ENCODE assay signal across 1 cellular context in the genomic region with DNA sequence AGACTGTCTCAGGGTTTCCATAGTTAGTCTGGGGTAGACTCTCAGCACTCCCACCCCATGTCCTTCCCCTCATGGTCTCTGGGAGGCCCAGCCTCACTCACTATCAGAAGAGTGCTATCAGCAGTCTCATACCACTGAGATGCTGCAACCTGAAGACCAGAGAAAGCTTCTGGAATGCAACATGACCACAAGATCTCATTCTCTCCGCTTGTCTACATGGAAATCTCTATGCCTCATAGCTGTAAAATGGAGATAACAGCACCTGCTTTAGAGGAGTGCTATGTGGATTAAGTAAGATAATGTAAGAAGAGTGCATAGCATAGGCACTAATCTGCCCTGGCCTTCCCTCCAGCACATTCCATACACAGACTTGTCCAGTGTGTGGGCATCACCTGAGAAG.
TF ChIP-seq lines count a peak whose summit lies in the region.

No MANE protein-coding gene starts in this region.

TF ChIP-seq in K562, 482 proteins besides CTCF, POLR2A, EP300 and RAD21 (continued from another document and continues in another):
- TF ChIP-seq, protein P1, sequence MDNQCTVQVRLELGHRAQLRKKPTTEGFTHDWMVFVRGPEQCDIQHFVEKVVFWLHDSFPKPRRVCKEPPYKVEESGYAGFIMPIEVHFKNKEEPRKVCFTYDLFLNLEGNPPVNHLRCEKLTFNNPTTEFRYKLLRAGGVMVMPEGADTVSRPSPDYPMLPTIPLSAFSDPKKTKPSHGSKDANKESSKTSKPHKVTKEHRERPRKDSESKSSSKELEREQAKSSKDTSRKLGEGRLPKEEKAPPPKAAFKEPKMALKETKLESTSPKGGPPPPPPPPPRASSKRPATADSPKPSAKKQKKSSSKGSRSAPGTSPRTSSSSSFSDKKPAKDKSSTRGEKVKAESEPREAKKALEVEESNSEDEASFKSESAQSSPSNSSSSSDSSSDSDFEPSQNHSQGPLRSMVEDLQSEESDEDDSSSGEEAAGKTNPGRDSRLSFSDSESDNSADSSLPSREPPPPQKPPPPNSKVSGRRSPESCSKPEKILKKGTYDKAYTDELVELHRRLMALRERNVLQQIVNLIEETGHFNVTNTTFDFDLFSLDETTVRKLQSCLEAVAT (IDR thresholded peaks at IDR 0.05): peak in 1 of 2 experiments; percentile 92; a peak in 2 of 4 replicates
- TF ChIP-seq ZNF217 (CRISPR knock-in tag; IDR thresholded peaks at IDR 0.05): no peak
- TF ChIP-seq SAP30 (IDR thresholded peaks at IDR 0.05; ENCODE audit: borderline replicate concordance, insufficient read depth, low read depth, low read length, poor library complexity, severe bottlenecking): no peak
- no peak for TF ChIP-seq FIP1L1 (IDR thresholded peaks at IDR 0.05; ENCODE audit: low read depth, low read length, poor library complexity, severe bottlenecking)
- no peak for TF ChIP-seq RFX1 (IDR thresholded peaks at IDR 0.05)
- no peak for TF ChIP-seq LARP7 (IDR thresholded peaks at IDR 0.05)
- TF ChIP-seq, protein P2, sequence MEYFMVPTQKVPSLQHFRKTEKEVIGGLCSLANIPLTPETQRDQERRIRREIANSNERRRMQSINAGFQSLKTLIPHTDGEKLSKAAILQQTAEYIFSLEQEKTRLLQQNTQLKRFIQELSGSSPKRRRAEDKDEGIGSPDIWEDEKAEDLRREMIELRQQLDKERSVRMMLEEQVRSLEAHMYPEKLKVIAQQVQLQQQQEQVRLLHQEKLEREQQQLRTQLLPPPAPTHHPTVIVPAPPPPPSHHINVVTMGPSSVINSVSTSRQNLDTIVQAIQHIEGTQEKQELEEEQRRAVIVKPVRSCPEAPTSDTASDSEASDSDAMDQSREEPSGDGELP (CRISPR knock-in tag; IDR thresholded peaks at IDR 0.05; ENCODE audit: borderline replicate concordance): no peak
- TF ChIP-seq, protein P3, sequence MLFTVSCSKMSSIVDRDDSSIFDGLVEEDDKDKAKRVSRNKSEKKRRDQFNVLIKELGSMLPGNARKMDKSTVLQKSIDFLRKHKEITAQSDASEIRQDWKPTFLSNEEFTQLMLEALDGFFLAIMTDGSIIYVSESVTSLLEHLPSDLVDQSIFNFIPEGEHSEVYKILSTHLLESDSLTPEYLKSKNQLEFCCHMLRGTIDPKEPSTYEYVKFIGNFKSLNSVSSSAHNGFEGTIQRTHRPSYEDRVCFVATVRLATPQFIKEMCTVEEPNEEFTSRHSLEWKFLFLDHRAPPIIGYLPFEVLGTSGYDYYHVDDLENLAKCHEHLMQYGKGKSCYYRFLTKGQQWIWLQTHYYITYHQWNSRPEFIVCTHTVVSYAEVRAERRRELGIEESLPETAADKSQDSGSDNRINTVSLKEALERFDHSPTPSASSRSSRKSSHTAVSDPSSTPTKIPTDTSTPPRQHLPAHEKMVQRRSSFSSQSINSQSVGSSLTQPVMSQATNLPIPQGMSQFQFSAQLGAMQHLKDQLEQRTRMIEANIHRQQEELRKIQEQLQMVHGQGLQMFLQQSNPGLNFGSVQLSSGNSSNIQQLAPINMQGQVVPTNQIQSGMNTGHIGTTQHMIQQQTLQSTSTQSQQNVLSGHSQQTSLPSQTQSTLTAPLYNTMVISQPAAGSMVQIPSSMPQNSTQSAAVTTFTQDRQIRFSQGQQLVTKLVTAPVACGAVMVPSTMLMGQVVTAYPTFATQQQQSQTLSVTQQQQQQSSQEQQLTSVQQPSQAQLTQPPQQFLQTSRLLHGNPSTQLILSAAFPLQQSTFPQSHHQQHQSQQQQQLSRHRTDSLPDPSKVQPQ (CRISPR knock-in tag; IDR thresholded peaks at IDR 0.05; ENCODE audit: borderline replicate concordance): no peak
- TF ChIP-seq FOS (IDR thresholded peaks at IDR 0.05; ENCODE audit: extremely low read depth, insufficient read length): no peak
- TF ChIP-seq KDM4B (IDR thresholded peaks at IDR 0.05; ENCODE audit: borderline replicate concordance in 2 of 2, low read depth in 1 of 2): no peak
- TF ChIP-seq, protein P4, sequence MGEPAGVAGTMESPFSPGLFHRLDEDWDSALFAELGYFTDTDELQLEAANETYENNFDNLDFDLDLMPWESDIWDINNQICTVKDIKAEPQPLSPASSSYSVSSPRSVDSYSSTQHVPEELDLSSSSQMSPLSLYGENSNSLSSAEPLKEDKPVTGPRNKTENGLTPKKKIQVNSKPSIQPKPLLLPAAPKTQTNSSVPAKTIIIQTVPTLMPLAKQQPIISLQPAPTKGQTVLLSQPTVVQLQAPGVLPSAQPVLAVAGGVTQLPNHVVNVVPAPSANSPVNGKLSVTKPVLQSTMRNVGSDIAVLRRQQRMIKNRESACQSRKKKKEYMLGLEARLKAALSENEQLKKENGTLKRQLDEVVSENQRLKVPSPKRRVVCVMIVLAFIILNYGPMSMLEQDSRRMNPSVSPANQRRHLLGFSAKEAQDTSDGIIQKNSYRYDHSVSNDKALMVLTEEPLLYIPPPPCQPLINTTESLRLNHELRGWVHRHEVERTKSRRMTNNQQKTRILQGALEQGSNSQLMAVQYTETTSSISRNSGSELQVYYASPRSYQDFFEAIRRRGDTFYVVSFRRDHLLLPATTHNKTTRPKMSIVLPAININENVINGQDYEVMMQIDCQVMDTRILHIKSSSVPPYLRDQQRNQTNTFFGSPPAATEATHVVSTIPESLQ (CRISPR knock-in tag; IDR thresholded peaks at IDR 0.05): no peak
- TF ChIP-seq KLF16 (IDR thresholded peaks at IDR 0.05): peak; percentile 92
- no peak for TF ChIP-seq ZFP30 (CRISPR knock-in tag; IDR thresholded peaks at IDR 0.05; ENCODE audit: borderline replicate concordance)
- TF ChIP-seq PRPF4 (IDR thresholded peaks at IDR 0.05; ENCODE audit: insufficient read depth, low read depth, low read length, poor library complexity, severe bottlenecking): no peak
- TF ChIP-seq DMBX1 (CRISPR knock-in tag; IDR thresholded peaks at IDR 0.05; ENCODE audit: borderline replicate concordance): no peak
- TF ChIP-seq GABPB1 (CRISPR knock-in tag; IDR thresholded peaks at IDR 0.05): no peak
- TF ChIP-seq, protein P5, sequence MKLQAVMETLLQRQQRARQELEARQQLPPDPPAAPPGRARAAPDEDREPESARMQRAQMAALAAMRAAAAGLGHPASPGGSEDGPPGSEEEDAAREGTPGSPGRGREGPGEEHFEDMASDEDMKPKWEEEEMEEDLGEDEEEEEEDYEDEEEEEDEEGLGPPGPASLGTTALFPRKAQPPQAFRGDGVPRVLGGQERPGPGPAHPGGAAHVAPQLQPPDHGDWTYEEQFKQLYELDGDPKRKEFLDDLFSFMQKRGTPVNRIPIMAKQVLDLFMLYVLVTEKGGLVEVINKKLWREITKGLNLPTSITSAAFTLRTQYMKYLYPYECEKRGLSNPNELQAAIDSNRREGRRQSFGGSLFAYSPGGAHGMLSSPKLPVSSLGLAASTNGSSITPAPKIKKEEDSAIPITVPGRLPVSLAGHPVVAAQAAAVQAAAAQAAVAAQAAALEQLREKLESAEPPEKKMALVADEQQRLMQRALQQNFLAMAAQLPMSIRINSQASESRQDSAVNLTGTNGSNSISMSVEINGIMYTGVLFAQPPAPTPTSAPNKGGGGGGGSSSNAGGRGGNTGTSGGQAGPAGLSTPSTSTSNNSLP (IDR thresholded peaks at IDR 0.05; ENCODE audit: borderline replicate concordance, low read depth, low read length): no peak
- TF ChIP-seq SLC30A9 (CRISPR knock-in tag; IDR thresholded peaks at IDR 0.05): no peak
- TF ChIP-seq HDAC2 (IDR thresholded peaks at IDR 0.05): peak; percentile 67; the same call in 1 of the 2 replicates
- TF ChIP-seq CTBP1 (IDR thresholded peaks at IDR 0.05; ENCODE audit: borderline replicate concordance): peak; percentile 99
- TF ChIP-seq, protein P6, sequence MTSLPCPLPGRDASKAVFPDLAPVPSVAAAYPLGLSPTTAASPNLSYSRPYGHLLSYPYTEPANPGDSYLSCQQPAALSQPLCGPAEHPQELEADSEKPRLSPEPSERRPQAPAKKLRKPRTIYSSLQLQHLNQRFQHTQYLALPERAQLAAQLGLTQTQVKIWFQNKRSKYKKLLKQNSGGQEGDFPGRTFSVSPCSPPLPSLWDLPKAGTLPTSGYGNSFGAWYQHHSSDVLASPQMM (CRISPR knock-in tag; IDR thresholded peaks at IDR 0.05): no peak
- TF ChIP-seq ZNF263 (CRISPR knock-in tag; IDR thresholded peaks at IDR 0.05; ENCODE audit: borderline replicate concordance): no peak
- TF ChIP-seq, protein P7, sequence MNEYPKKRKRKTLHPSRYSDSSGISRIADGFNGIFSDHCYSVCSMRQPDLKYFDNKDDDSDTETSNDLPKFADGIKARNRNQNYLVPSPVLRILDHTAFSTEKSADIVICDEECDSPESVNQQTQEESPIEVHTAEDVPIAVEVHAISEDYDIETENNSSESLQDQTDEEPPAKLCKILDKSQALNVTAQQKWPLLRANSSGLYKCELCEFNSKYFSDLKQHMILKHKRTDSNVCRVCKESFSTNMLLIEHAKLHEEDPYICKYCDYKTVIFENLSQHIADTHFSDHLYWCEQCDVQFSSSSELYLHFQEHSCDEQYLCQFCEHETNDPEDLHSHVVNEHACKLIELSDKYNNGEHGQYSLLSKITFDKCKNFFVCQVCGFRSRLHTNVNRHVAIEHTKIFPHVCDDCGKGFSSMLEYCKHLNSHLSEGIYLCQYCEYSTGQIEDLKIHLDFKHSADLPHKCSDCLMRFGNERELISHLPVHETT (CRISPR knock-in tag; conservative IDR thresholded peaks at IDR 0.05 in 1 of 2, IDR thresholded peaks at IDR 0.05 in 1 of 2): peak in 1 of 2 experiments; percentile 35; a peak in 1 of 4 replicates
- no peak for TF ChIP-seq ZNF174 (CRISPR knock-in tag; IDR thresholded peaks at IDR 0.05)
- TF ChIP-seq NCOA2 (IDR thresholded peaks at IDR 0.05; ENCODE audit: partially characterized antibody in 2 of 2): no peak
- peak; percentile 55; the same call in 1 of the 2 replicates for TF ChIP-seq PYGO2 (tag; IDR thresholded peaks at IDR 0.05)
- TF ChIP-seq TEAD4 (IDR thresholded peaks at IDR 0.05; ENCODE audit: low read length): peak; percentile 98
- TF ChIP-seq TEAD4 (CRISPR knock-in tag; IDR thresholded peaks at IDR 0.05; ENCODE audit: borderline replicate concordance): no peak
- TF ChIP-seq, protein P8, sequence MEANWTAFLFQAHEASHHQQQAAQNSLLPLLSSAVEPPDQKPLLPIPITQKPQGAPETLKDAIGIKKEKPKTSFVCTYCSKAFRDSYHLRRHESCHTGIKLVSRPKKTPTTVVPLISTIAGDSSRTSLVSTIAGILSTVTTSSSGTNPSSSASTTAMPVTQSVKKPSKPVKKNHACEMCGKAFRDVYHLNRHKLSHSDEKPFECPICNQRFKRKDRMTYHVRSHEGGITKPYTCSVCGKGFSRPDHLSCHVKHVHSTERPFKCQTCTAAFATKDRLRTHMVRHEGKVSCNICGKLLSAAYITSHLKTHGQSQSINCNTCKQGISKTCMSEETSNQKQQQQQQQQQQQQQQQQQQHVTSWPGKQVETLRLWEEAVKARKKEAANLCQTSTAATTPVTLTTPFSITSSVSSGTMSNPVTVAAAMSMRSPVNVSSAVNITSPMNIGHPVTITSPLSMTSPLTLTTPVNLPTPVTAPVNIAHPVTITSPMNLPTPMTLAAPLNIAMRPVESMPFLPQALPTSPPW (CRISPR knock-in tag; IDR thresholded peaks at IDR 0.05): peak; percentile 49; the same call in 1 of the 2 replicates
- no peak for TF ChIP-seq ZNF140 (CRISPR knock-in tag; IDR thresholded peaks at IDR 0.05)
- no peak for TF ChIP-seq MAFF (IDR thresholded peaks at IDR 0.05; ENCODE audit: low read length)
- no peak for TF ChIP-seq NFYB (IDR thresholded peaks at IDR 0.05; ENCODE audit: extremely low read depth, insufficient read length)
- no peak for TF ChIP-seq MECOM (CRISPR knock-in tag; IDR thresholded peaks at IDR 0.05)
- TF ChIP-seq, protein P9, sequence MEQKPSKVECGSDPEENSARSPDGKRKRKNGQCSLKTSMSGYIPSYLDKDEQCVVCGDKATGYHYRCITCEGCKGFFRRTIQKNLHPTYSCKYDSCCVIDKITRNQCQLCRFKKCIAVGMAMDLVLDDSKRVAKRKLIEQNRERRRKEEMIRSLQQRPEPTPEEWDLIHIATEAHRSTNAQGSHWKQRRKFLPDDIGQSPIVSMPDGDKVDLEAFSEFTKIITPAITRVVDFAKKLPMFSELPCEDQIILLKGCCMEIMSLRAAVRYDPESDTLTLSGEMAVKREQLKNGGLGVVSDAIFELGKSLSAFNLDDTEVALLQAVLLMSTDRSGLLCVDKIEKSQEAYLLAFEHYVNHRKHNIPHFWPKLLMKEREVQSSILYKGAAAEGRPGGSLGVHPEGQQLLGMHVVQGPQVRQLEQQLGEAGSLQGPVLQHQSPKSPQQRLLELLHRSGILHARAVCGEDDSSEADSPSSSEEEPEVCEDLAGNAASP (IDR thresholded peaks at IDR 0.05): no peak
- TF ChIP-seq ZNF324 (CRISPR knock-in tag; IDR thresholded peaks at IDR 0.05): no peak
- TF ChIP-seq RHOXF2B (CRISPR knock-in tag; conservative IDR thresholded peaks at IDR 0.05): no peak
- peak; percentile 63; the same call in 1 of the 2 replicates for TF ChIP-seq ZNF644 (tag; IDR thresholded peaks at IDR 0.05; ENCODE audit: low read depth)
- TF ChIP-seq, protein P10, sequence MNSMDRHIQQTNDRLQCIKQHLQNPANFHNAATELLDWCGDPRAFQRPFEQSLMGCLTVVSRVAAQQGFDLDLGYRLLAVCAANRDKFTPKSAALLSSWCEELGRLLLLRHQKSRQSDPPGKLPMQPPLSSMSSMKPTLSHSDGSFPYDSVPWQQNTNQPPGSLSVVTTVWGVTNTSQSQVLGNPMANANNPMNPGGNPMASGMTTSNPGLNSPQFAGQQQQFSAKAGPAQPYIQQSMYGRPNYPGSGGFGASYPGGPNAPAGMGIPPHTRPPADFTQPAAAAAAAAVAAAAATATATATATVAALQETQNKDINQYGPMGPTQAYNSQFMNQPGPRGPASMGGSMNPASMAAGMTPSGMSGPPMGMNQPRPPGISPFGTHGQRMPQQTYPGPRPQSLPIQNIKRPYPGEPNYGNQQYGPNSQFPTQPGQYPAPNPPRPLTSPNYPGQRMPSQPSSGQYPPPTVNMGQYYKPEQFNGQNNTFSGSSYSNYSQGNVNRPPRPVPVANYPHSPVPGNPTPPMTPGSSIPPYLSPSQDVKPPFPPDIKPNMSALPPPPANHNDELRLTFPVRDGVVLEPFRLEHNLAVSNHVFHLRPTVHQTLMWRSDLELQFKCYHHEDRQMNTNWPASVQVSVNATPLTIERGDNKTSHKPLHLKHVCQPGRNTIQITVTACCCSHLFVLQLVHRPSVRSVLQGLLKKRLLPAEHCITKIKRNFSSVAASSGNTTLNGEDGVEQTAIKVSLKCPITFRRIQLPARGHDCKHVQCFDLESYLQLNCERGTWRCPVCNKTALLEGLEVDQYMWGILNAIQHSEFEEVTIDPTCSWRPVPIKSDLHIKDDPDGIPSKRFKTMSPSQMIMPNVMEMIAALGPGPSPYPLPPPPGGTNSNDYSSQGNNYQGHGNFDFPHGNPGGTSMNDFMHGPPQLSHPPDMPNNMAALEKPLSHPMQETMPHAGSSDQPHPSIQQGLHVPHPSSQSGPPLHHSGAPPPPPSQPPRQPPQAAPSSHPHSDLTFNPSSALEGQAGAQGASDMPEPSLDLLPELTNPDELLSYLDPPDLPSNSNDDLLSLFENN (IDR thresholded peaks at IDR 0.05; ENCODE audit: low read depth in 2 of 2, low read length in 2 of 2): peak in 1 of 2 experiments; percentile 55; a peak in 1 of 4 replicates
- no peak for TF ChIP-seq ERF (CRISPR knock-in tag; IDR thresholded peaks at IDR 0.05)
- TF ChIP-seq SRSF9 (IDR thresholded peaks at IDR 0.05; ENCODE audit: borderline replicate concordance, low read depth, low read length): no peak
- peak; percentile 80 for TF ChIP-seq ZNF766 (CRISPR knock-in tag; conservative IDR thresholded peaks at IDR 0.05)
- no peak for TF ChIP-seq E2F3 (CRISPR knock-in tag; IDR thresholded peaks at IDR 0.05)
- 0 out of 4 replicates have a peak, but pooled peaks of 1 of the 2 experiments have one; percentile 12 for TF ChIP-seq MAZ (CRISPR knock-in tag; conservative IDR thresholded peaks at IDR 0.05 in 1 of 2, IDR thresholded peaks at IDR 0.05 in 1 of 2)
